ENCODE assay signal across 34 cellular contexts in genomic region chrX:147828719-147829118, GRCh38.
DNase-seq lines count a peak whose midpoint lies in the region; ATAC-seq, FAIRE-seq and TF ChIP-seq lines count a peak whose summit lies in the region.
"Had no signal": no experiment of that assay in that cellular context is flagged by ENCODE, and none has a peak within 500 bp of the region (broad histone marks: within the 10 kb centered on the region; RNA-seq: fewer than 3 reads in every experiment).

No MANE protein-coding gene starts in this region.

- BruUV-seq in PC-9 (replicated peaks; lab: Mats Ljungman, UMichigan): no TSS peak

- H3K36me3 ChIP-seq in PC-9 (ENCODE audit: low read depth): no peaks in the 10 kb centered on the region
- H3K36me3 ChIP-seq in kidney (ENCODE audit: control insufficient read depth in 1 of 2, insufficient read depth in 2 of 2, low read length in 2 of 2): no peaks in the 10 kb centered on the region
- no peaks in the 10 kb centered on the region for H3K36me3 ChIP-seq in mesenchymal stem cell (ENCODE audit: control insufficient read depth in 1 of 2, insufficient read depth in 2 of 2, low read depth in 1 of 2, low read length in 2 of 2)
- H3K36me3 ChIP-seq: BE2C; BLaER1; BLaER1 treated with 17β-estradiol and CSF1 and Interleukin-3, amounts not matched to agents 10 nM and 100 nM had no signal

- H4K8ac ChIP-seq in mesenchymal stem cell (ENCODE audit: low read length): no peak overlapping the region

- no peak overlapping the region for H2BK15ac ChIP-seq in mesenchymal stem cell (ENCODE audit: low read depth, poor library complexity, severe bottlenecking)

- TF ChIP-seq CTCF in PC-9 (conservative IDR thresholded peaks at IDR 0.05) (no peak), kidney (IDR thresholded peaks at IDR 0.05; ENCODE audit: borderline replicate concordance, extremely low read depth, insufficient read depth) (no peak)

- H3K79me1 ChIP-seq in mesenchymal stem cell (replicated peaks; ENCODE audit: low read length, poor library complexity, severe bottlenecking): no peaks in the 10 kb centered on the region

- no peak overlapping the region for H3K4ac ChIP-seq in mesenchymal stem cell (ENCODE audit: low read depth in 1 of 2, low read length in 2 of 2)

- H3K4me1 ChIP-seq in PC-9 (replicated peaks; ENCODE audit: insufficient read depth) (no peaks in the 10 kb centered on the region), kidney (ENCODE audit: control insufficient read depth in 1 of 2, insufficient read depth in 1 of 2, low read depth in 1 of 2, low read length in 2 of 2) (no peaks in the 10 kb centered on the region), mesenchymal stem cell (ENCODE audit: control insufficient read depth, insufficient read depth, low read depth, low read length) (no peaks in the 10 kb centered on the region)
- H3K4me1 ChIP-seq: A549; BE2C; BLaER1; BLaER1 treated with 17β-estradiol and CSF1 and Interleukin-3, amounts not matched to agents 10 nM and 100 nM; Caco-2 had no signal

- no peaks in the 10 kb centered on the region for H3K79me2 ChIP-seq in PC-9 (ENCODE audit: low read depth)

- H3K4me3 ChIP-seq in PC-9 (no peak overlapping the region), kidney (ENCODE audit: low read length in 2 of 2) (no peak overlapping the region), mesenchymal stem cell (ENCODE audit: insufficient read depth in 1 of 2, low read depth in 1 of 2, low read length in 2 of 2) (no peak overlapping the region)
- H3K4me3 ChIP-seq: A549; BLaER1; BLaER1 treated with 17β-estradiol and CSF1 and Interleukin-3, amounts not matched to agents 10 nM and 100 nM had no signal

- no peaks in the 10 kb centered on the region for H3K27me3 ChIP-seq in PC-9 (ENCODE audit: insufficient read depth, low read depth)
- H3K27me3 ChIP-seq in mesenchymal stem cell (ENCODE audit: control insufficient read depth in 1 of 2, insufficient read depth in 1 of 2, low read length in 2 of 2): no peaks in the 10 kb centered on the region
- H3K27me3 ChIP-seq: BE2C had no signal

- no peaks in the 10 kb centered on the region for H3K9me2 ChIP-seq in PC-9 (ENCODE audit: insufficient read depth)

- H4K20me1 ChIP-seq in PC-9 (ENCODE audit: insufficient read depth): no peaks in the 10 kb centered on the region
- H4K20me1 ChIP-seq: BLaER1; BLaER1 treated with 17β-estradiol and CSF1 and Interleukin-3, amounts not matched to agents 10 nM and 100 nM had no signal

- H3K14ac ChIP-seq in mesenchymal stem cell (ENCODE audit: low read length in 2 of 2): no peak overlapping the region

- intact Hi-C loops in PC-9 (cut with micrococcal nuclease; ENCODE audit: unreplicated experiment) (no loop called here), kidney (cut with DNase I) (no loop called here)

- ATAC-seq in activated T-cell treated with anti-CD3 and anti-CD28 coated beads, Interleukin-2, amount 50 U/mL, for 4 hours: no peak
- ATAC-seq: A549; CD8-positive, alpha-beta T cell had no signal

- 88% methylated on average over 11 of the region's 16 CpGs for WGBS in mesenchymal stem cell

- H3K4me2 ChIP-seq in PC-9 (no peak overlapping the region), mesenchymal stem cell (ENCODE audit: low read length, poor library complexity, severe bottlenecking) (no peak overlapping the region)
- H3K4me2 ChIP-seq: A549; BLaER1; BLaER1 treated with 17β-estradiol and CSF1 and Interleukin-3, amounts not matched to agents 10 nM and 100 nM had no signal

- DNase-seq in PC-9 (no peak), kidney (peak; percentile 47), mesenchymal stem cell (no peak), NCI-H345 treated with DMSO at 0.1 percent for 48 hours (lab: John Stamatoyannopoulos, UW; ENCODE audit: unreplicated experiment) (no peak), DMS79 (lab: John Stamatoyannopoulos, UW) (no peak)
- DNase-seq in activated T-cell treated with anti-CD3 and anti-CD28 coated beads, Interleukin-2, amount 50 U/mL, for 4 hours: no peak
- DNase-seq: 8988T; ACHN; AML-193; BE2C; C1 segment of cervical spinal cord; Caco-2; Calu3; CD4-positive, alpha-beta memory T cell; CD4-positive, alpha-beta T cell; CD4-positive, CD25-positive, alpha-beta regulatory T cell; CD8-positive, alpha-beta memory T cell; CD8-positive, alpha-beta T cell; COR-L47; DMS 273 treated with DMSO at 0.1 percent for 48 hours; DMS153; DMS53; DMS79 treated with DMSO at 0.1 percent for 48 hours; DND-41; EL had no signal

- H3F3A ChIP-seq in PC-9 (ENCODE audit: insufficient read depth, low read depth): peaks cover 6% of the 10 kb centered on the region; the same call in 1 of the 2 replicates

- H3K9me3 ChIP-seq in PC-9 (ENCODE audit: insufficient read depth, low read depth): no peaks in the 10 kb centered on the region; the same call in none of the 2 replicates
- no peaks in the 10 kb centered on the region for H3K9me3 ChIP-seq in kidney (ENCODE audit: control insufficient read depth in 1 of 2, low read length in 2 of 2)
- peaks cover 16% of the 10 kb centered on the region for H3K9me3 ChIP-seq in mesenchymal stem cell (ENCODE audit: control insufficient read depth, low read length)
- H3K9me3 ChIP-seq: A549, BE2C, Caco-2 had no signal

- H3K27me3 Mint-ChIP-seq in activated T-cell treated with anti-CD3 and anti-CD28 coated beads, Interleukin-2, amount 50 U/mL, for 4 hours (ENCODE audit: low read depth): peaks cover 2% of the 10 kb centered on the region
- H3K27me3 Mint-ChIP-seq: B cell; CD4-positive, alpha-beta memory T cell; CD4-positive, alpha-beta T cell; CD4-positive, CD25-positive, alpha-beta regulatory T cell had no signal

- H2BK12ac ChIP-seq in mesenchymal stem cell (ENCODE audit: low read length in 2 of 2): no peak overlapping the region

- no peak overlapping the region for H3K23ac ChIP-seq in mesenchymal stem cell (ENCODE audit: low read length in 2 of 2)

- H3K27ac ChIP-seq in PC-9 (no peak overlapping the region), kidney (ENCODE audit: low read depth in 2 of 2, low read length in 2 of 2) (no peak overlapping the region), mesenchymal stem cell (ENCODE audit: low read length, poor library complexity, severe bottlenecking) (no peak overlapping the region)
- H3K27ac ChIP-seq: 22Rv1; A549; BLaER1; BLaER1 treated with 17β-estradiol and CSF1 and Interleukin-3, amounts not matched to agents 10 nM and 100 nM; C4-2B had no signal

- no peak overlapping the region for H3K9ac ChIP-seq in kidney (ENCODE audit: low read length in 2 of 2)
- H3K9ac ChIP-seq in mesenchymal stem cell (ENCODE audit: low read length): no peak overlapping the region
- H3K9ac ChIP-seq: BLaER1; BLaER1 treated with 17β-estradiol and CSF1 and Interleukin-3, amounts not matched to agents 10 nM and 100 nM had no signal

- H2AK5ac ChIP-seq in mesenchymal stem cell (ENCODE audit: low read length, severe bottlenecking): no peak overlapping the region

- no peak for FAIRE-seq in kidney (lab: Jason Lieb, UNC)
- FAIRE-seq: A204.1, A549, D721Med had no signal

- H2BK5ac ChIP-seq in mesenchymal stem cell (ENCODE audit: low read depth, low read length, poor library complexity, severe bottlenecking): no peak overlapping the region

- no peaks in the 10 kb centered on the region for H3K4me1 Mint-ChIP-seq in activated T-cell treated with anti-CD3 and anti-CD28 coated beads, Interleukin-2, amount 50 U/mL, for 4 hours (ENCODE audit: low read depth)
- H3K4me1 Mint-ChIP-seq: B cell; CD14-positive monocyte; CD4-positive, CD25-positive, alpha-beta regulatory T cell had no signal

- POLR2A ChIA-PET in PC-9 (lab: Charles Lee; ENCODE audit: unreplicated experiment): no interaction called here

- no peak overlapping the region for H4K91ac ChIP-seq in mesenchymal stem cell (ENCODE audit: low read length)

- H3K9me3 Mint-ChIP-seq in activated T-cell treated with anti-CD3 and anti-CD28 coated beads, Interleukin-2, amount 50 U/mL, for 4 hours: peaks cover 6% of the 10 kb centered on the region

- CTCF ChIA-PET in PC-9 (lab: Charles Lee): no interaction called here

- no peaks in the 10 kb centered on the region for H3K36me3 Mint-ChIP-seq in activated T-cell treated with anti-CD3 and anti-CD28 coated beads, Interleukin-2, amount 50 U/mL, for 4 hours (ENCODE audit: insufficient read depth)
- H3K36me3 Mint-ChIP-seq: CD14-positive monocyte; CD4-positive, alpha-beta memory T cell; CD4-positive, CD25-positive, alpha-beta regulatory T cell; CD8-positive, alpha-beta memory T cell; CD8-positive, alpha-beta T cell had no signal

- H2AFZ ChIP-seq in PC-9 (0 out of 2 replicates have a peak overlapping the region, but pooled peaks have one; percentile 19), mesenchymal stem cell (ENCODE audit: low read depth, low read length) (peak overlapping the region; percentile 42)

- H3K18ac ChIP-seq in mesenchymal stem cell (ENCODE audit: low read depth in 1 of 2, low read length in 2 of 2): no peak overlapping the region

- H2BK120ac ChIP-seq in mesenchymal stem cell (ENCODE audit: low read depth, low read length): no peak overlapping the region

- H3K4me3 Mint-ChIP-seq in activated T-cell treated with anti-CD3 and anti-CD28 coated beads, Interleukin-2, amount 50 U/mL, for 4 hours: no peak overlapping the region
- H3K4me3 Mint-ChIP-seq: B cell; CD14-positive monocyte; CD4-positive, alpha-beta memory T cell; CD4-positive, alpha-beta T cell; CD4-positive, CD25-positive, alpha-beta regulatory T cell; CD8-positive, alpha-beta memory T cell; CD8-positive, alpha-beta T cell had no signal
